In the genomic region with DNA sequence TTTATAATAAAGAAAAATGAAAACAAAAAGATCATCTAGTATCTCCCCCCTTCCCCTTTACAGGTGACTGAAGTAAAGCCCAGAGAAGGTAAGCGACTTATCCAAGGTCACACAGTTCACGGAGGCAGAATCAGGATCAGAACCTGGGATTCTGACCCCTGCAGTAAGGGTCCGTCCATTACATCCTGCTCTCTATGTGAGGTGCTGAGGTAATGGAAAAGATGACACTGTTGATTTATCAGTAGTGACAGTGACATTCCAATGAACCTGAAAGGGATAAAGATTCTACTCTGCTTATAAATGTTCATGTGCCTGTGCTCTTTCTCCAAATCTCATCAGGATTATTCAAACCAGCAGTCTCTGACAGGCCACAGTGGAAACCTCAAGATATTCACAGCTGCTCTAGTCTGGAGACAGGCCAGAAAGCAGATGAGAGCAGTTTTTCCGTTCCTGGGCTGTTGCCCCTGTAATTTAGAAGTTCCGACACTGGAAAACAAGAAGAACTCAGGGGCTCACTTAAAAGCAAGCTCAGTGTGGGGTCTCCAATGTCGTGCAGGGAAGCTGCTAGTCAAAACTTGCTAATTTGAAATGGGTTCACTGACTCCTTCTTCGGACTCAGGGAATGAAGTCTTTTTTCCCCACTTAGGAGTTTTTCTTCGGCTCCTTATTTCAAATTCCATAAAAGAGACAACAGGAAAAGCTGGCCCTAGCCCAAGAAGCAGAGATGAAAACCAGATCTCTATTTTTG, we compare ENCODE assay signal across 1 cellular context.
TF ChIP-seq lines count a peak whose summit lies in the region.

No MANE protein-coding gene starts in this region.

TF ChIP-seq in WTC11, 78 proteins besides CTCF, POLR2A, EP300 and RAD21 (continued from another document):
- TF ChIP-seq NFATC4 (CRISPR knock-in tag; IDR thresholded peaks at IDR 0.05) (no peak), NR2C2 (CRISPR knock-in tag; IDR thresholded peaks at IDR 0.05) (no peak), ZNF263 (CRISPR knock-in tag; IDR thresholded peaks at IDR 0.05; ENCODE audit: low read depth) (no peak), GTF2I (CRISPR knock-in tag; conservative IDR thresholded peaks at IDR 0.05) (no peak)
- TF ChIP-seq, protein P1, sequence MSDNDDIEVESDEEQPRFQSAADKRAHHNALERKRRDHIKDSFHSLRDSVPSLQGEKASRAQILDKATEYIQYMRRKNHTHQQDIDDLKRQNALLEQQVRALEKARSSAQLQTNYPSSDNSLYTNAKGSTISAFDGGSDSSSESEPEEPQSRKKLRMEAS (CRISPR knock-in tag; IDR thresholded peaks at IDR 0.05): no peak
